8 cellular contexts compared by ENCODE assay signal in genomic region chr4:189090174-189090814, GRCh38.
DNase-seq lines count a peak whose midpoint lies in the region; ATAC-seq and TF ChIP-seq lines count a peak whose summit lies in the region.

No MANE protein-coding gene starts in this region.

- ATAC-seq in HG03432 (IDR thresholded peaks at IDR 0.05; ENCODE audit: unreplicated experiment) = no peak
- no peak for ATAC-seq in HG02885 (IDR thresholded peaks at IDR 0.05; ENCODE audit: poor library complexity, unreplicated experiment)

- no peak for TF ChIP-seq EP300 in Ishikawa (IDR thresholded peaks at IDR 0.05; ENCODE audit: borderline replicate concordance)

- H3K4me3 ChIP-seq in WI38 (ENCODE audit: low read depth, low read length) = no peak overlapping the region

- DNase-seq in COLO668 (lab: John Stamatoyannopoulos, UW; ENCODE audit: unreplicated experiment) = peak; percentile 8
- peak; percentile 49 for DNase-seq in left kidney (ENCODE audit: low read depth, low spot score)
- no peak for DNase-seq in DMS 273 treated with DMSO at 0.1 percent for 48 hours (lab: John Stamatoyannopoulos, UW)
- no peak for DNase-seq in NCI-H446 (lab: John Stamatoyannopoulos, UW)

- 0 out of 2 replicates have a peak, but pooled peaks have one; percentile 8 for TF ChIP-seq RAD21 in Ishikawa (IDR thresholded peaks at IDR 0.05; ENCODE audit: low read depth)

- peak; percentile 79 for TF ChIP-seq CTCF in WI38 (IDR thresholded peaks at IDR 0.05; ENCODE audit: low read depth, low read length)

TF ChIP-seq in Ishikawa, 13 proteins besides CTCF, POLR2A, EP300 and RAD21:
- TF ChIP-seq CREB1 (IDR thresholded peaks at IDR 0.05; ENCODE audit: low read depth) = no peak
- no peak for TF ChIP-seq YY1 (IDR thresholded peaks at IDR 0.05; ENCODE audit: low read depth)
- TF ChIP-seq, protein P1, sequence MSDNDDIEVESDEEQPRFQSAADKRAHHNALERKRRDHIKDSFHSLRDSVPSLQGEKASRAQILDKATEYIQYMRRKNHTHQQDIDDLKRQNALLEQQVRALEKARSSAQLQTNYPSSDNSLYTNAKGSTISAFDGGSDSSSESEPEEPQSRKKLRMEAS (IDR thresholded peaks at IDR 0.05) = no peak
- no peak for TF ChIP-seq TCF12 (IDR thresholded peaks at IDR 0.05; ENCODE audit: low read depth)
- TF ChIP-seq REST (IDR thresholded peaks at IDR 0.05; ENCODE audit: low read depth) = no peak
- no peak for TF ChIP-seq ZBTB7A (IDR thresholded peaks at IDR 0.05; ENCODE audit: low read depth)
- no peak for TF ChIP-seq EGR1 (IDR thresholded peaks at IDR 0.05)
- TF ChIP-seq CEBPB (IDR thresholded peaks at IDR 0.05) = no peak
- no peak for TF ChIP-seq TAF1 (IDR thresholded peaks at IDR 0.05; ENCODE audit: low read depth)
- no peak for TF ChIP-seq NFIC (IDR thresholded peaks at IDR 0.05)
- no peak for TF ChIP-seq FOXM1 (IDR thresholded peaks at IDR 0.05; ENCODE audit: borderline replicate concordance, low read depth)
- TF ChIP-seq, protein P2, sequence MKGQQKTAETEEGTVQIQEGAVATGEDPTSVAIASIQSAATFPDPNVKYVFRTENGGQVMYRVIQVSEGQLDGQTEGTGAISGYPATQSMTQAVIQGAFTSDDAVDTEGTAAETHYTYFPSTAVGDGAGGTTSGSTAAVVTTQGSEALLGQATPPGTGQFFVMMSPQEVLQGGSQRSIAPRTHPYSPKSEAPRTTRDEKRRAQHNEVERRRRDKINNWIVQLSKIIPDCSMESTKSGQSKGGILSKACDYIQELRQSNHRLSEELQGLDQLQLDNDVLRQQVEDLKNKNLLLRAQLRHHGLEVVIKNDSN (IDR thresholded peaks at IDR 0.05) = no peak
- no peak for TF ChIP-seq TEAD4 (IDR thresholded peaks at IDR 0.05)

Comparison
In these comparisons a context has a peak if more than half of its experiments do, and no peak if none do; other contexts are left out.
1. DNase-seq: peak in COLO668 (single experiment) and left kidney (single experiment); none in DMS 273 treated with DMSO at 0.1 percent for 48 hours (single experiment) and NCI-H446 (0 of 2).